27 cellular contexts compared by ENCODE assay signal in the genomic region with DNA sequence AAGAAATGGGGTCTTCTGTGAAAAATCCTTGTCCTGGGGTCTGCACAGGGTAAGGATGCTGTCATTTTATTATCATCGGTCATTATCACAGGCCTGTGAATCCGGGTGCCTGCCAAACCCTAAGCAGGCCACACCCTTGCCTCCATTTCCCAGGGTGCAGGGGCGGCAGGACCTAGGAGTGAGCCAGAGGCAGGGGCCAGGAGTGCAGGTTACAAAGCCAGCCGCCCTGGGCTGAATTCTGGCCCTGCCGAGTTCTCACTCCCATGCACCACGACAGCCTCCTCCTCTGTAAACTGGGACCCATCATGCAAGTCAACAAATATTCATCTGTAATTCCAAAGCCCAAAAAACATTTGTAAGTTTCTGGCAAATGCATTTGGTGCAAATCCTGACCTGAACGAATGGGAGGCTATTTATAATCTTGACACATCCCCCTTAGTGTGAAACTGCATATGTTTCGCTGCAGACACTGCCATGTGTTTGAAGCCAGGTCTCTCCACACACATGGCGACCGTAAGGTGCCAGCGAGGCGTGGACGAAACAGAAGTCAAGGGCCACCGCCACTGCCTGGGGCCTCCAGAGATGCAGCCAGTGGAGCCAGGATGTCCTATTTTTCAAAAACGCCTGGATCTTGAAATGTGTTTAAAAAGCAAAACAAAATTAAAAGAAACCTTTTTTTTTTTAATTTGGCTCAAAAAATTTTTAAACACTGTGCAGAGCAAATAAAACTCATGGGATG. TPM values are rescaled to one million over a fixed set of nuclear protein-coding genes. Genes with fewer than 3 reads are reported as not detected.
DNase-seq lines count a peak whose midpoint lies in the region; ATAC-seq and TF ChIP-seq lines count a peak whose summit lies in the region.
"Had no signal": no experiment of that assay in that cellular context is flagged by ENCODE, and none has a peak within 500 bp of the region (broad histone marks: within the 10 kb centered on the region; RNA-seq: fewer than 3 reads in every experiment).

No MANE protein-coding gene starts in this region.

- no peak for DNase-seq in activated CD4-positive, alpha-beta T cell treated with anti-CD3 and anti-CD28 coated beads, Interleukin-2, amount 10 ng/mL, durations not matched to agents 7 days and 5 days
- DNase-seq in activated CD4-positive, alpha-beta T cell treated with anti-CD3 and anti-CD28 coated beads for 48 hours: no peak
- peak in 1 of 5 donors; percentile 2 for DNase-seq in CD4-positive, alpha-beta memory T cell
- no peak for DNase-seq in activated T-helper 2 cell treated with anti-CD3 and anti-CD28 coated beads, Interferon-gamma antibody, Interleukin-2, Interleukin-4, amounts not matched to agents 10 μg/mL and 5 μg/mL and 100 μg/mL, durations not matched to agents 14 hours and 24 hours and 36 hours (ENCODE audit: low spot score)
- DNase-seq in lower lobe of right lung: no peak
- DNase-seq in occipital lobe (lab: John Stamatoyannopoulos, UW): no peak
- no peak for DNase-seq in endothelial cell (ENCODE audit: low spot score)
- DNase-seq: activated naive CD4-positive, alpha-beta T cell treated with anti-CD3 and anti-CD28 coated beads, Interleukin-2, amount 50 U/mL, for 16 hours; Caco-2; caudate nucleus; left lung; NCI-H1436; NCI-H446; NCI-H774; trophoblast cell had no signal

- POLR2A ChIA-PET in activated CD4-positive, alpha-beta T cell treated with anti-CD3 and anti-CD28 coated beads, Interleukin-2, amount 10 ng/mL, durations not matched to agents 7 days and 5 days (lab: Charles Lee): no interaction called here
- POLR2A ChIA-PET in CD4-positive, alpha-beta memory T cell (lab: Charles Lee; ENCODE audit: partially characterized antibody): interaction anchor here (0.6 to 10.3 kb wide), 14 partner anchors 12 to 128 kb away, joined by 3 to 173 read pairs (median 41); no protein-coding TSS in a partner anchor

- no peaks in the 10 kb centered on the region for H3K9me3 ChIP-seq in CD4-positive, alpha-beta memory T cell (ENCODE audit: control insufficient read depth in 1 of 2, low read length in 2 of 2)
- no peaks in the 10 kb centered on the region for H3K9me3 ChIP-seq in lower lobe of right lung
- H3K9me3 ChIP-seq: Caco-2, left lung, SJSA1 had no signal

- peaks cover 93% of the 10 kb centered on the region for H3K36me3 Mint-ChIP-seq in activated CD4-positive, alpha-beta T cell treated with anti-CD3 and anti-CD28 coated beads, Interleukin-2, amount 10 ng/mL, durations not matched to agents 7 days and 5 days (ENCODE audit: low read depth)
- peaks cover 32 to 84% of the 10 kb centered on the region in 2 donors for H3K36me3 Mint-ChIP-seq in CD4-positive, alpha-beta memory T cell
- peaks cover 96% of the 10 kb centered on the region for H3K36me3 Mint-ChIP-seq in activated T-helper 2 cell treated with anti-CD3 and anti-CD28 coated beads, Interferon-gamma antibody, Interleukin-2, Interleukin-4, amounts not matched to agents 10 μg/mL and 5 μg/mL and 100 μg/mL, durations not matched to agents 14 hours and 24 hours and 36 hours (ENCODE audit: low read depth)
- no peaks in the 10 kb centered on the region for H3K36me3 Mint-ChIP-seq in nephron (ENCODE audit: low read depth)
- H3K36me3 Mint-ChIP-seq in endothelial cell (ENCODE audit: low read depth, unreplicated experiment): peaks cover under 1% of the 10 kb centered on the region

- peaks cover 57% of the 10 kb centered on the region for H3K36me3 ChIP-seq in CD4-positive, alpha-beta memory T cell (ENCODE audit: insufficient read depth, low read length)
- H3K36me3 ChIP-seq in lower lobe of right lung: no peaks in the 10 kb centered on the region
- H3K36me3 ChIP-seq: left lung, SJSA1 had no signal

- CTCF ChIA-PET in activated CD4-positive, alpha-beta T cell treated with anti-CD3 and anti-CD28 coated beads, Interleukin-2, amount 10 ng/mL, durations not matched to agents 7 days and 5 days (lab: Charles Lee): interaction anchor here (1.0 to 1.4 kb wide), 3 partner anchors 17 to 26 kb away, joined by 3 to 6 read pairs (median 3); no protein-coding TSS in a partner anchor
- CTCF ChIA-PET in CD4-positive, alpha-beta memory T cell (lab: Charles Lee; ENCODE audit: partially characterized antibody): interaction anchor here (1.0 to 4.0 kb wide), 2 partner anchors 20 to 67 kb away, joined by 3 to 19 read pairs; no protein-coding TSS in a partner anchor

- intact Hi-C loops in CD4-positive, alpha-beta memory T cell (cut with micrococcal nuclease): no loop called here
- intact Hi-C loops in activated T-helper 2 cell treated with anti-CD3 and anti-CD28 coated beads, Interferon-gamma antibody, Interleukin-2, Interleukin-4, amounts not matched to agents 10 μg/mL and 5 μg/mL and 100 μg/mL, durations not matched to agents 14 hours and 24 hours and 36 hours (cut with micrococcal nuclease): no loop called here
- intact Hi-C loops in lower lobe of right lung (cut with DNase I): no loop called here

- H3K4me1 Mint-ChIP-seq in activated CD4-positive, alpha-beta T cell treated with anti-CD3 and anti-CD28 coated beads, Interleukin-2, amount 10 ng/mL, durations not matched to agents 7 days and 5 days: peaks cover 93% of the 10 kb centered on the region
- peaks cover 0 to 99% (median 75%) of the 10 kb centered on the region in 4 donors for H3K4me1 Mint-ChIP-seq in CD4-positive, alpha-beta memory T cell
- peaks cover 82% of the 10 kb centered on the region for H3K4me1 Mint-ChIP-seq in activated T-helper 2 cell treated with anti-CD3 and anti-CD28 coated beads, Interferon-gamma antibody, Interleukin-2, Interleukin-4, amounts not matched to agents 10 μg/mL and 5 μg/mL and 100 μg/mL, durations not matched to agents 14 hours and 24 hours and 36 hours (ENCODE audit: low read depth)
- H3K4me1 Mint-ChIP-seq in nephron (peaks cover 32% of the 10 kb centered on the region), endothelial cell (ENCODE audit: unreplicated experiment) (no peaks in the 10 kb centered on the region)
- H3K4me1 Mint-ChIP-seq: GM23338 had no signal

- peak overlapping the region; percentile 91 for H3K27ac Mint-ChIP-seq in activated CD4-positive, alpha-beta T cell treated with anti-CD3 and anti-CD28 coated beads, Interleukin-2, amount 10 ng/mL, durations not matched to agents 7 days and 5 days
- H3K27ac Mint-ChIP-seq in CD4-positive, alpha-beta memory T cell: peak overlapping the region in 5 of 7 donors; percentile 78 to 98 (median 89)
- H3K27ac Mint-ChIP-seq in activated T-helper 2 cell treated with anti-CD3 and anti-CD28 coated beads, Interferon-gamma antibody, Interleukin-2, Interleukin-4, amounts not matched to agents 10 μg/mL and 5 μg/mL and 100 μg/mL, durations not matched to agents 14 hours and 24 hours and 36 hours: peak overlapping the region; percentile 91
- peak overlapping the region in 2 of 3 experiments; percentile 3 to 38 for H3K27ac Mint-ChIP-seq in nephron
- H3K27ac Mint-ChIP-seq in endothelial cell (ENCODE audit: unreplicated experiment): no peak overlapping the region
- H3K27ac Mint-ChIP-seq: B cell, GM23338 had no signal

- H3K4me1 ChIP-seq in CD4-positive, alpha-beta memory T cell (ENCODE audit: insufficient read depth, low read length): peaks cover 100% of the 10 kb centered on the region
- H3K4me1 ChIP-seq in lower lobe of right lung: no peaks in the 10 kb centered on the region
- H3K4me1 ChIP-seq: Caco-2, left lung, SJSA1 had no signal

- H3K27me3 ChIP-seq in CD4-positive, alpha-beta memory T cell (ENCODE audit: insufficient read depth, low read length): no peaks in the 10 kb centered on the region
- H3K27me3 ChIP-seq in lower lobe of right lung (ENCODE audit: low read depth): no peaks in the 10 kb centered on the region
- H3K27me3 ChIP-seq: left lung had no signal

- H3K9me3 Mint-ChIP-seq in activated CD4-positive, alpha-beta T cell treated with anti-CD3 and anti-CD28 coated beads, Interleukin-2, amount 10 ng/mL, durations not matched to agents 7 days and 5 days: no peaks in the 10 kb centered on the region
- H3K9me3 Mint-ChIP-seq in CD4-positive, alpha-beta memory T cell: no peaks in the 10 kb centered on the region
- no peaks in the 10 kb centered on the region for H3K9me3 Mint-ChIP-seq in activated T-helper 2 cell treated with anti-CD3 and anti-CD28 coated beads, Interferon-gamma antibody, Interleukin-2, Interleukin-4, amounts not matched to agents 10 μg/mL and 5 μg/mL and 100 μg/mL, durations not matched to agents 14 hours and 24 hours and 36 hours
- H3K9me3 Mint-ChIP-seq in nephron (no peaks in the 10 kb centered on the region), endothelial cell (ENCODE audit: unreplicated experiment) (no peaks in the 10 kb centered on the region)
- H3K9me3 Mint-ChIP-seq: GM23338 had no signal

- H3K4me3 ChIP-seq in CD4-positive, alpha-beta memory T cell (ENCODE audit: low read length in 2 of 2): no peak overlapping the region
- no peak overlapping the region for H3K4me3 ChIP-seq in lower lobe of right lung
- H3K4me3 ChIP-seq: GM23338, left lung, SJSA1, skin epidermis had no signal

- ATAC-seq in lower lobe of right lung: no peak
- ATAC-seq: GM23338, left lung had no signal

- H3K27ac ChIP-seq in CD4-positive, alpha-beta memory T cell (ENCODE audit: low read depth, low read length): peak overlapping the region; percentile 100
- no peak overlapping the region for H3K27ac ChIP-seq in lower lobe of right lung
- H3K27ac ChIP-seq: HL-60, left lung, SJSA1 had no signal

- no peaks in the 10 kb centered on the region for H3K27me3 Mint-ChIP-seq in activated CD4-positive, alpha-beta T cell treated with anti-CD3 and anti-CD28 coated beads, Interleukin-2, amount 10 ng/mL, durations not matched to agents 7 days and 5 days
- no peaks in the 10 kb centered on the region for H3K27me3 Mint-ChIP-seq in CD4-positive, alpha-beta memory T cell
- H3K27me3 Mint-ChIP-seq in activated T-helper 2 cell treated with anti-CD3 and anti-CD28 coated beads, Interferon-gamma antibody, Interleukin-2, Interleukin-4, amounts not matched to agents 10 μg/mL and 5 μg/mL and 100 μg/mL, durations not matched to agents 14 hours and 24 hours and 36 hours (ENCODE audit: low read depth): no peaks in the 10 kb centered on the region
- H3K27me3 Mint-ChIP-seq in nephron (ENCODE audit: low read depth): no peaks in the 10 kb centered on the region
- peaks cover 9% of the 10 kb centered on the region for H3K27me3 Mint-ChIP-seq in endothelial cell (ENCODE audit: unreplicated experiment)
- H3K27me3 Mint-ChIP-seq: B cell had no signal

- TF ChIP-seq CTCF in nephron (IDR thresholded peaks at IDR 0.05; ENCODE audit: unreplicated experiment in 3 of 3) (no peak), lower lobe of right lung (IDR thresholded peaks at IDR 0.05) (no peak), endothelial cell (IDR thresholded peaks at IDR 0.05; ENCODE audit: unreplicated experiment) (no peak)

- no peak overlapping the region for H3K4me3 Mint-ChIP-seq in activated CD4-positive, alpha-beta T cell treated with anti-CD3 and anti-CD28 coated beads, Interleukin-2, amount 10 ng/mL, durations not matched to agents 7 days and 5 days
- peak overlapping the region in 5 of 8 donors; percentile 21 to 71 (median 58) for H3K4me3 Mint-ChIP-seq in CD4-positive, alpha-beta memory T cell
- H3K4me3 Mint-ChIP-seq in activated T-helper 2 cell treated with anti-CD3 and anti-CD28 coated beads, Interferon-gamma antibody, Interleukin-2, Interleukin-4, amounts not matched to agents 10 μg/mL and 5 μg/mL and 100 μg/mL, durations not matched to agents 14 hours and 24 hours and 36 hours (ENCODE audit: low read depth): peak overlapping the region; percentile 56
- H3K4me3 Mint-ChIP-seq in nephron (no peak overlapping the region), endothelial cell (ENCODE audit: unreplicated experiment) (no peak overlapping the region)
- H3K4me3 Mint-ChIP-seq: B cell, GM23338 had no signal

RNA-seq across cellular contexts. Expression of a gene that starts 6.7 kb away (rescaled TPM):
- 100 to 1,000 TPM; 379 to 405 TPM for total RNA-seq in activated CD4-positive, alpha-beta T cell treated with anti-CD3 and anti-CD28 coated beads, Interleukin-2, amount 10 ng/mL, durations not matched to agents 7 days and 5 days
- 100 to 1,000 TPM; 283 to 289 TPM for total RNA-seq in CD4-positive, alpha-beta memory T cell
- polyA plus RNA-seq in CD4-positive, alpha-beta memory T cell: 100 to 1,000 TPM; 170 to 323 TPM
- total RNA-seq in activated T-helper 2 cell treated with anti-CD3 and anti-CD28 coated beads, Interferon-gamma antibody, Interleukin-2, Interleukin-4, amounts not matched to agents 10 μg/mL and 5 μg/mL and 100 μg/mL, durations not matched to agents 14 hours and 24 hours and 36 hours: 395 and 399 TPM in 2 replicates
- 3.5 TPM for total RNA-seq in lower lobe of right lung
- total RNA-seq in occipital lobe: not detected
- total RNA-seq in endothelial cell (ENCODE audit: unreplicated experiment): not detected
- total RNA-seq: astrocyte, Caco-2, fibroblast of lung, GM23338, myocyte, osteocyte, renal cortical epithelial cell, RPMI7951, SJSA1 had no signal
- polyA plus RNA-seq: fibroblast of lung, GM23338 had no signal

RNA-seq across cellular contexts. Expression of a gene that starts 52.2 kb away (rescaled TPM):
- total RNA-seq in activated CD4-positive, alpha-beta T cell treated with anti-CD3 and anti-CD28 coated beads, Interleukin-2, amount 10 ng/mL, durations not matched to agents 7 days and 5 days: 1 to 10 TPM; 5.5 to 5.8 TPM
- total RNA-seq in CD4-positive, alpha-beta memory T cell: 1 to 10 TPM; 7.3 to 7.9 TPM
- under 1 TPM; 0.25 to 0.93 TPM for polyA plus RNA-seq in CD4-positive, alpha-beta memory T cell
- 10.6 and 12.5 TPM in 2 replicates for total RNA-seq in activated T-helper 2 cell treated with anti-CD3 and anti-CD28 coated beads, Interferon-gamma antibody, Interleukin-2, Interleukin-4, amounts not matched to agents 10 μg/mL and 5 μg/mL and 100 μg/mL, durations not matched to agents 14 hours and 24 hours and 36 hours
- total RNA-seq in lower lobe of right lung (39.7 TPM), occipital lobe (4.5 TPM), endothelial cell (ENCODE audit: unreplicated experiment) (23.9 TPM)

Comparison
In these comparisons a context has a peak if more than half of its experiments do, and no peak if none do; other contexts are left out.
1. H3K4me3 Mint-ChIP-seq: peak in CD4-positive, alpha-beta memory T cell (5 of 8) and activated T-helper 2 cell treated with anti-CD3 and anti-CD28 coated beads, Interferon-gamma antibody, Interleukin-2, Interleukin-4, amounts not matched to agents 10 μg/mL and 5 μg/mL and 100 μg/mL, durations not matched to agents 14 hours and 24 hours and 36 hours (single experiment); none in activated CD4-positive, alpha-beta T cell treated with anti-CD3 and anti-CD28 coated beads, Interleukin-2, amount 10 ng/mL, durations not matched to agents 7 days and 5 days (single experiment), nephron (0 of 3) and endothelial cell (single experiment).
2. RNA of a gene that starts 6.7 kb away (total RNA-seq): 379 to 405 TPM in activated CD4-positive, alpha-beta T cell treated with anti-CD3 and anti-CD28 coated beads, Interleukin-2, amount 10 ng/mL, durations not matched to agents 7 days and 5 days, 395 to 399 TPM in activated T-helper 2 cell treated with anti-CD3 and anti-CD28 coated beads, Interferon-gamma antibody, Interleukin-2, Interleukin-4, amounts not matched to agents 10 μg/mL and 5 μg/mL and 100 μg/mL, durations not matched to agents 14 hours and 24 hours and 36 hours and 283 to 289 TPM in CD4-positive, alpha-beta memory T cell; 3.5 TPM in lower lobe of right lung (single experiment), not detected in occipital lobe (single experiment) and not detected in endothelial cell (single experiment); every median in the first group is over 10 times any median in the second.